In genomic region chr20:45279992-45280391, GRCh38 we compare ENCODE assay signal across 16 cellular contexts. TPM values are rescaled to one million over a fixed set of nuclear protein-coding genes. Genes with fewer than 3 reads are reported as not detected.
DNase-seq lines count a peak whose midpoint lies in the region; ATAC-seq, FAIRE-seq and TF ChIP-seq lines count a peak whose summit lies in the region.
"Had no signal": no experiment of that assay in that cellular context is flagged by ENCODE, and none has a peak within 500 bp of the region (broad histone marks: within the 10 kb centered on the region; RNA-seq: fewer than 3 reads in every experiment).

No MANE protein-coding gene starts in this region.

- no peaks in the 10 kb centered on the region for H3K36me3 Mint-ChIP-seq in activated T-helper 1 cell treated with anti-CD3 and anti-CD28 coated beads, Interleukin-12 subunit alpha, Interleukin-12 subunit beta, Interleukin-2, Interleukin-4 antibody, amounts not matched to agents 30 ng/mL and 10 ng/mL and 1 ng/mL, durations not matched to agents 14 hours and 24 hours and 36 hours (ENCODE audit: low read depth)
- H3K36me3 Mint-ChIP-seq: CD4-positive, CD25-positive, alpha-beta regulatory T cell had no signal

- intact Hi-C loops in activated T-helper 1 cell treated with anti-CD3 and anti-CD28 coated beads, Interleukin-12 subunit alpha, Interleukin-12 subunit beta, Interleukin-2, Interleukin-4 antibody, amounts not matched to agents 30 ng/mL and 10 ng/mL and 1 ng/mL, durations not matched to agents 14 hours and 24 hours and 36 hours (cut with micrococcal nuclease) = no loop called here

- no peaks in the 10 kb centered on the region for H3K4me1 ChIP-seq in HEK293 (ENCODE audit: control insufficient read depth, insufficient read depth, low read length)

- no peak for ATAC-seq in GM19395 (IDR thresholded peaks at IDR 0.05; ENCODE audit: unreplicated experiment)
- ATAC-seq: GM23338 had no signal

- H3K4me3 Mint-ChIP-seq in activated T-helper 1 cell treated with anti-CD3 and anti-CD28 coated beads, Interleukin-12 subunit alpha, Interleukin-12 subunit beta, Interleukin-2, Interleukin-4 antibody, amounts not matched to agents 30 ng/mL and 10 ng/mL and 1 ng/mL, durations not matched to agents 14 hours and 24 hours and 36 hours = no peak overlapping the region
- H3K4me3 Mint-ChIP-seq: CD4-positive, CD25-positive, alpha-beta regulatory T cell; GM23338 had no signal

- CTCF ChIA-PET in HEK293 (lab: Yijun Ruan, JAX) = interaction anchor here (0.5 to 1.9 kb wide), 5 partner anchors 10 to 168 kb away, joined by 3 to 6 read pairs (median 3); no protein-coding TSS in a partner anchor
- CTCF ChIA-PET in RWPE1 (lab: Yijun Ruan, JAX) = interaction anchor here (0.6 to 1.3 kb wide), 3 partner anchors 11 to 894 kb away, joined by 4 to 5 read pairs (median 5); no protein-coding TSS in a partner anchor

- H3K27ac ChIP-seq in HEK293 (ENCODE audit: extremely low read depth, low read depth, low read length) (no peak overlapping the region), RWPE1 (no peak overlapping the region)
- H3K27ac ChIP-seq: BLaER1 treated with 17β-estradiol and CSF1 and Interleukin-3, amounts not matched to agents 10 nM and 100 nM had no signal

- H3K4me3 ChIP-seq in HEK293 (ENCODE audit: low read depth, low read length) (no peak overlapping the region), bronchial epithelial cell (ENCODE audit: low read depth, low read length) (no peak overlapping the region)
- H3K4me3 ChIP-seq: BLaER1 treated with 17β-estradiol and CSF1 and Interleukin-3, amounts not matched to agents 10 nM and 100 nM; GM23338 had no signal

- H3K27ac Mint-ChIP-seq in activated T-helper 1 cell treated with anti-CD3 and anti-CD28 coated beads, Interleukin-12 subunit alpha, Interleukin-12 subunit beta, Interleukin-2, Interleukin-4 antibody, amounts not matched to agents 30 ng/mL and 10 ng/mL and 1 ng/mL, durations not matched to agents 14 hours and 24 hours and 36 hours = no peak overlapping the region
- H3K27ac Mint-ChIP-seq: GM23338 had no signal

- H3K27me3 Mint-ChIP-seq in activated T-helper 1 cell treated with anti-CD3 and anti-CD28 coated beads, Interleukin-12 subunit alpha, Interleukin-12 subunit beta, Interleukin-2, Interleukin-4 antibody, amounts not matched to agents 30 ng/mL and 10 ng/mL and 1 ng/mL, durations not matched to agents 14 hours and 24 hours and 36 hours (ENCODE audit: insufficient read depth) = peaks cover 23% of the 10 kb centered on the region

- TF ChIP-seq CTCF in HEK293 (tag by site-specific recombination; IDR thresholded peaks at IDR 0.05) = no peak
- TF ChIP-seq CTCF in RWPE1 (conservative IDR thresholded peaks at IDR 0.05; ENCODE audit: low read depth) = no peak
- no peak for TF ChIP-seq CTCF in bronchial epithelial cell (IDR thresholded peaks at IDR 0.05; ENCODE audit: insufficient read depth, low read length, severe bottlenecking)

- POLR2A ChIA-PET in HEK293 (lab: Yijun Ruan, JAX) (no interaction called here), RWPE1 (lab: Yijun Ruan, JAX; ENCODE audit: low non-redundant PET) (no interaction called here)

- DNase-seq in RWPE1 (ENCODE audit: low spot score) = peak; percentile 77
- peak; percentile 81 for DNase-seq in bronchial epithelial cell (ENCODE audit: low read depth)
- DNase-seq in kidney tubule cell (ENCODE audit: low spot score) = peak; percentile 46
- DNase-seq in NCI-H2227 treated with DMSO at 0.1 percent for 48 hours (lab: John Stamatoyannopoulos, UW) = no peak
- DNase-seq in activated T-helper 1 cell treated with anti-CD3 and anti-CD28 coated beads, Interleukin-12 subunit alpha, Interleukin-12 subunit beta, Interleukin-2, Interleukin-4 antibody, amounts not matched to agents 30 ng/mL and 10 ng/mL and 1 ng/mL, durations not matched to agents 14 hours and 24 hours and 36 hours (ENCODE audit: low spot score) = no peak
- DNase-seq: ACHN; CD4-positive, CD25-positive, alpha-beta regulatory T cell; DMS53; H7; IMR-90 had no signal

- no peak for FAIRE-seq in bronchial epithelial cell (lab: Jason Lieb, UNC)

- no peaks in the 10 kb centered on the region for H3K4me1 Mint-ChIP-seq in activated T-helper 1 cell treated with anti-CD3 and anti-CD28 coated beads, Interleukin-12 subunit alpha, Interleukin-12 subunit beta, Interleukin-2, Interleukin-4 antibody, amounts not matched to agents 30 ng/mL and 10 ng/mL and 1 ng/mL, durations not matched to agents 14 hours and 24 hours and 36 hours (ENCODE audit: low read depth)
- H3K4me1 Mint-ChIP-seq: GM23338 had no signal

- H3K9me3 ChIP-seq in HEK293 (ENCODE audit: control insufficient read depth, insufficient read depth, low read depth, low read length) = no peaks in the 10 kb centered on the region
- H3K9me3 ChIP-seq: BLaER1 treated with 17β-estradiol and CSF1 and Interleukin-3, amounts not matched to agents 10 nM and 100 nM had no signal

- H3K27me3 ChIP-seq in bronchial epithelial cell (ENCODE audit: control insufficient read depth, insufficient read depth, low read length) = no peaks in the 10 kb centered on the region
- H3K27me3 ChIP-seq: BLaER1 treated with 17β-estradiol and CSF1 and Interleukin-3, amounts not matched to agents 10 nM and 100 nM had no signal

- H3K9me3 Mint-ChIP-seq in activated T-helper 1 cell treated with anti-CD3 and anti-CD28 coated beads, Interleukin-12 subunit alpha, Interleukin-12 subunit beta, Interleukin-2, Interleukin-4 antibody, amounts not matched to agents 30 ng/mL and 10 ng/mL and 1 ng/mL, durations not matched to agents 14 hours and 24 hours and 36 hours = no peaks in the 10 kb centered on the region
- H3K9me3 Mint-ChIP-seq: GM23338 had no signal

- H3K36me3 ChIP-seq in HEK293 (ENCODE audit: control insufficient read depth in 2 of 2, insufficient read depth in 1 of 2, low read length in 2 of 2) = no peaks in the 10 kb centered on the region
- H3K36me3 ChIP-seq in bronchial epithelial cell (ENCODE audit: control insufficient read depth, insufficient read depth, low read length) = no peaks in the 10 kb centered on the region
- H3K36me3 ChIP-seq: BLaER1 treated with 17β-estradiol and CSF1 and Interleukin-3, amounts not matched to agents 10 nM and 100 nM had no signal

TF ChIP-seq in HEK293, 187 proteins besides CTCF, POLR2A, EP300 and RAD21 (continues in another document):
- TF ChIP-seq TRIM28 (IDR thresholded peaks at IDR 0.05; ENCODE audit: borderline replicate concordance, low read length) (no peak), ZNF600 (tag by site-specific recombination; IDR thresholded peaks at IDR 0.05) (peak; percentile 32; the same call in 1 of the 2 replicates), ZFP69B (tag by site-specific recombination; IDR thresholded peaks at IDR 0.05) (no peak), PRDM4 (tag by site-specific recombination; IDR thresholded peaks at IDR 0.05) (no peak), FEZF1 (tag by site-specific recombination; IDR thresholded peaks at IDR 0.05) (no peak), ZNF629 (tag by site-specific recombination; IDR thresholded peaks at IDR 0.05) (peak; percentile 87), ZNF10 (tag by site-specific recombination; IDR thresholded peaks at IDR 0.05) (no peak), ZNF311 (tag by site-specific recombination; IDR thresholded peaks at IDR 0.05; ENCODE audit: borderline replicate concordance) (no peak), SALL2 (tag by site-specific recombination; IDR thresholded peaks at IDR 0.05; ENCODE audit: borderline replicate concordance) (no peak), ZNF624 (tag by site-specific recombination; IDR thresholded peaks at IDR 0.05) (no peak), SP7 (tag by site-specific recombination; IDR thresholded peaks at IDR 0.05) (peak; percentile 65), WT1 (tag by site-specific recombination; IDR thresholded peaks at IDR 0.05) (no peak), ZEB2 (tag by site-specific recombination; IDR thresholded peaks at IDR 0.05) (0 out of 2 replicates have a peak, but pooled peaks have one; percentile 39), ZNF558 (tag by site-specific recombination; IDR thresholded peaks at IDR 0.05) (no peak; the same call in 1 of the 2 replicates)

RNA-seq across cellular contexts. Expression of gene SLPI, which starts 25.6 kb away (rescaled TPM):
- total RNA-seq in bronchial epithelial cell = 854 and 2,253 TPM in 2 replicates
- not detected in 2 replicates for total RNA-seq in activated T-helper 1 cell treated with anti-CD3 and anti-CD28 coated beads, Interleukin-12 subunit alpha, Interleukin-12 subunit beta, Interleukin-2, Interleukin-4 antibody, amounts not matched to agents 30 ng/mL and 10 ng/mL and 1 ng/mL, durations not matched to agents 14 hours and 24 hours and 36 hours
- total RNA-seq: CD4-positive, CD25-positive, alpha-beta regulatory T cell; Daoy; GM23338; H7; IMR-90 had no signal

RNA-seq across cellular contexts. Expression of gene RBPJL, which starts 26.6 kb away (rescaled TPM):
- total RNA-seq in bronchial epithelial cell = not detected in 2 replicates
- 0.18 TPM in 1 of 2 replicates, not detected in the other for total RNA-seq in activated T-helper 1 cell treated with anti-CD3 and anti-CD28 coated beads, Interleukin-12 subunit alpha, Interleukin-12 subunit beta, Interleukin-2, Interleukin-4 antibody, amounts not matched to agents 30 ng/mL and 10 ng/mL and 1 ng/mL, durations not matched to agents 14 hours and 24 hours and 36 hours
- total RNA-seq: A172; CD4-positive, CD25-positive, alpha-beta regulatory T cell; Daoy; H7; IMR-90 had no signal

RNA-seq across cellular contexts. Expression of gene MATN4, which starts 28.1 kb away (rescaled TPM):
- total RNA-seq in bronchial epithelial cell = 0.13 and 0.26 TPM in 2 replicates
- 2.0 and 2.1 TPM in 2 replicates for total RNA-seq in activated T-helper 1 cell treated with anti-CD3 and anti-CD28 coated beads, Interleukin-12 subunit alpha, Interleukin-12 subunit beta, Interleukin-2, Interleukin-4 antibody, amounts not matched to agents 30 ng/mL and 10 ng/mL and 1 ng/mL, durations not matched to agents 14 hours and 24 hours and 36 hours
- total RNA-seq: A172; CD4-positive, CD25-positive, alpha-beta regulatory T cell; Daoy; IMR-90 had no signal

RNA-seq across cellular contexts. Expression of gene SEMG2, which starts 58.8 kb away (rescaled TPM):
- total RNA-seq in bronchial epithelial cell = not detected in 2 replicates
- not detected in 2 replicates for total RNA-seq in activated T-helper 1 cell treated with anti-CD3 and anti-CD28 coated beads, Interleukin-12 subunit alpha, Interleukin-12 subunit beta, Interleukin-2, Interleukin-4 antibody, amounts not matched to agents 30 ng/mL and 10 ng/mL and 1 ng/mL, durations not matched to agents 14 hours and 24 hours and 36 hours
- total RNA-seq: A172; CD4-positive, CD25-positive, alpha-beta regulatory T cell; Daoy; GM23338; H7; IMR-90 had no signal

Comparison
In these comparisons a context has a peak if more than half of its experiments do, and no peak if none do; other contexts are left out.
1. DNase-seq: peak in RWPE1 (single experiment), bronchial epithelial cell (single experiment) and kidney tubule cell (single experiment); none in NCI-H2227 treated with DMSO at 0.1 percent for 48 hours (single experiment) and activated T-helper 1 cell treated with anti-CD3 and anti-CD28 coated beads, Interleukin-12 subunit alpha, Interleukin-12 subunit beta, Interleukin-2, Interleukin-4 antibody, amounts not matched to agents 30 ng/mL and 10 ng/mL and 1 ng/mL, durations not matched to agents 14 hours and 24 hours and 36 hours (single experiment).
2. RNA of gene SLPI, which starts 25.6 kb away (total RNA-seq): 854 to 2,253 TPM in bronchial epithelial cell; not detected in activated T-helper 1 cell treated with anti-CD3 and anti-CD28 coated beads, Interleukin-12 subunit alpha, Interleukin-12 subunit beta, Interleukin-2, Interleukin-4 antibody, amounts not matched to agents 30 ng/mL and 10 ng/mL and 1 ng/mL, durations not matched to agents 14 hours and 24 hours and 36 hours; every median in the first group is over 100 times any median in the second.